In genomic region chr5:156394642-156395393, GRCh38 we compare ENCODE assay signal across 15 cellular contexts.
A peak's percentile ranks its signal among the peaks of the same experiment; 100 is the strongest.
DNase-seq lines count a peak whose midpoint lies in the region; ATAC-seq and TF ChIP-seq lines count a peak whose summit lies in the region.
"Had no signal": no experiment of that assay in that cellular context is flagged by ENCODE, and none has a peak within 500 bp of the region (broad histone marks: within the 10 kb centered on the region; RNA-seq: fewer than 3 reads in every experiment).

No MANE protein-coding gene starts in this region.

- no peak for TF ChIP-seq CTCF in fibroblast of the aortic adventitia (IDR thresholded peaks at IDR 0.05; ENCODE audit: insufficient read depth, low read length)

- H3K4me3 ChIP-seq in fibroblast of the aortic adventitia (ENCODE audit: low read depth, low read length), result no peak overlapping the region
- H3K4me3 ChIP-seq: ascending aorta, lung, SJCRH30 had no signal

- DNase-seq in Ammon's horn (ENCODE audit: low spot score) (peak; percentile 43), NCI-H446 (lab: John Stamatoyannopoulos, UW) (peak; percentile 7 to 18), fibroblast of the aortic adventitia (ENCODE audit: low read depth) (peak; percentile 36), pons (ENCODE audit: low spot score) (peak; percentile 89), NCI-H1436 (lab: John Stamatoyannopoulos, UW) (no peak), T1000 (lab: John Stamatoyannopoulos, UW) (no peak)
- DNase-seq: activated CD4-positive, CD25-positive, alpha-beta regulatory T cell; effector memory CD4-positive, alpha-beta T cell; NCI-H226; SJCRH30 had no signal

- no peak for ATAC-seq in GM19324 (IDR thresholded peaks at IDR 0.05; ENCODE audit: low FRiP score, unreplicated experiment)
- ATAC-seq in HG02981 (IDR thresholded peaks at IDR 0.05; ENCODE audit: unreplicated experiment), result no peak
- ATAC-seq: stimulated activated memory B cell treated with anti-CD40 and anti-IgM and Interleukin-4, amounts not matched to agents 10 μg/mL and 1 μg/mL and 100 μg/mL, for 72 hours had no signal

Comparison
In these comparisons a context has a peak if more than half of its experiments do, and no peak if none do; other contexts are left out.
1. DNase-seq: peak in Ammon's horn (single experiment), NCI-H446 (2 of 2), fibroblast of the aortic adventitia (single experiment) and pons (single experiment); none in NCI-H1436 (single experiment) and T1000 (single experiment).